ENCODE assay signal across 8 cellular contexts in the genomic region with DNA sequence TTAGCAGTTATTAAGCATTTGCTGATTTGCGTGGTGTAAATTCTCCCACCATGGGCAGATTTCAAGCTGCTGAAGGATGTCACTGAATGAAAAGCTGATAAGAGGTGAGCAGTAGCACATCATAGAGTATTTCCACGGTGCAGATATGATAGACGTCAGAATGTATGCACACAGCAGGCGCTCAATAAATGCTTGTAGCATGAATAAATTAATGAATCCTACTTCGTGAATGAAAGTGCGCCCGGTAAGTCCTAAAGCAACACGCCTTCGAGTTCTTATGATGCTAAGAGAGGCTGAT. TPM values are rescaled to one million over a fixed set of nuclear protein-coding genes. Genes with fewer than 3 reads are reported as not detected.
DNase-seq lines count a peak whose midpoint lies in the region; ATAC-seq and TF ChIP-seq lines count a peak whose summit lies in the region.

No MANE protein-coding gene starts in this region.

- H3K4me1 ChIP-seq in hepatocyte (ENCODE audit: insufficient read depth) (peaks cover 22% of the 10 kb centered on the region), HAP-1 (peaks cover 10% of the 10 kb centered on the region)

- H3K9me3 ChIP-seq in hepatocyte (ENCODE audit: low read depth), result no peaks in the 10 kb centered on the region
- no peaks in the 10 kb centered on the region for H3K9me3 ChIP-seq in HAP-1

- H3K4me3 Mint-ChIP-seq in HFFc6, result peak overlapping the region; percentile 45; the same call in 1 of the 2 replicates
- peak overlapping the region; percentile 53 for H3K4me3 Mint-ChIP-seq in stimulated activated memory B cell treated with anti-CD40 and anti-IgM and Interleukin-4, amounts not matched to agents 10 μg/mL and 1 μg/mL and 100 μg/mL, for 72 hours

- ATAC-seq in stimulated activated memory B cell treated with anti-CD40 and anti-IgM and Interleukin-4, amounts not matched to agents 10 μg/mL and 1 μg/mL and 100 μg/mL, for 72 hours, result no peak
- ATAC-seq in HG03025 (IDR thresholded peaks at IDR 0.05; ENCODE audit: low FRiP score, unreplicated experiment), result no peak

- peaks cover 10% of the 10 kb centered on the region; the same call in 1 of the 2 replicates for H3K36me3 Mint-ChIP-seq in HFFc6 (ENCODE audit: low read depth)
- H3K36me3 Mint-ChIP-seq in stimulated activated memory B cell treated with anti-CD40 and anti-IgM and Interleukin-4, amounts not matched to agents 10 μg/mL and 1 μg/mL and 100 μg/mL, for 72 hours, result peaks cover 16% of the 10 kb centered on the region

- H3K27ac Mint-ChIP-seq in HFFc6, result no peak overlapping the region
- no peak overlapping the region for H3K27ac Mint-ChIP-seq in stimulated activated memory B cell treated with anti-CD40 and anti-IgM and Interleukin-4, amounts not matched to agents 10 μg/mL and 1 μg/mL and 100 μg/mL, for 72 hours

- peaks cover 29% of the 10 kb centered on the region for H3K4me1 Mint-ChIP-seq in HFFc6 (ENCODE audit: low read depth)
- peaks cover 22% of the 10 kb centered on the region for H3K4me1 Mint-ChIP-seq in stimulated activated memory B cell treated with anti-CD40 and anti-IgM and Interleukin-4, amounts not matched to agents 10 μg/mL and 1 μg/mL and 100 μg/mL, for 72 hours

- WGBS in hepatocyte (ENCODE audit: low lambda C conversion rate, missing lambda C conversion rate), result 12% methylated on average over 9 of the region's 9 CpGs

- DNase-seq in HFFc6 (no peak), hepatocyte (ENCODE audit: low spot score) (no peak), HK-2 (ENCODE audit: unreplicated experiment) (no peak), HAP-1 (ENCODE audit: low spot score in 2 of 2) (no peak), H4 (ENCODE audit: low spot score) (no peak)

- H3K36me3 ChIP-seq in hepatocyte (replicated peaks; ENCODE audit: insufficient read depth, low read depth), result no peaks in the 10 kb centered on the region
- peaks cover 10% of the 10 kb centered on the region for H3K36me3 ChIP-seq in HAP-1 (replicated peaks)

- peak overlapping the region; percentile 79 for H3K4me2 ChIP-seq in hepatocyte

- TF ChIP-seq CTCF in HFFc6 (IDR thresholded peaks at IDR 0.05), result no peak
- TF ChIP-seq CTCF in WI38 (IDR thresholded peaks at IDR 0.05; ENCODE audit: low read depth, low read length), result no peak
- peak; percentile 30 for TF ChIP-seq CTCF in hepatocyte (IDR thresholded peaks at IDR 0.05; ENCODE audit: poor library complexity)

- H3K79me2 ChIP-seq in hepatocyte, result peaks cover 38% of the 10 kb centered on the region

- no peaks in the 10 kb centered on the region for H3K9me3 Mint-ChIP-seq in HFFc6
- no peaks in the 10 kb centered on the region for H3K9me3 Mint-ChIP-seq in stimulated activated memory B cell treated with anti-CD40 and anti-IgM and Interleukin-4, amounts not matched to agents 10 μg/mL and 1 μg/mL and 100 μg/mL, for 72 hours

- in situ Hi-C loops in HAP-1 (cut with MboI; ENCODE audit: low sequenced_read_pairs), result no loop called here

- no peaks in the 10 kb centered on the region; the same call in 1 of the 2 replicates for H3K27me3 Mint-ChIP-seq in HFFc6 (ENCODE audit: insufficient read depth)
- H3K27me3 Mint-ChIP-seq in stimulated activated memory B cell treated with anti-CD40 and anti-IgM and Interleukin-4, amounts not matched to agents 10 μg/mL and 1 μg/mL and 100 μg/mL, for 72 hours, result no peaks in the 10 kb centered on the region

- no peaks in the 10 kb centered on the region for H4K20me1 ChIP-seq in hepatocyte (ENCODE audit: insufficient read depth, poor library complexity, severe bottlenecking)

- H2AFZ ChIP-seq in hepatocyte, result peak overlapping the region; percentile 49

- H3K27ac ChIP-seq in hepatocyte, result peak overlapping the region; percentile 33

- H3K9me2 ChIP-seq in hepatocyte (replicated peaks; ENCODE audit: insufficient read depth), result no peaks in the 10 kb centered on the region

- no peaks in the 10 kb centered on the region for H3K27me3 ChIP-seq in hepatocyte
- H3K27me3 ChIP-seq in HAP-1 (ENCODE audit: low read depth), result no peaks in the 10 kb centered on the region

- H3K4me3 ChIP-seq in WI38 (ENCODE audit: low read depth, low read length) (0 out of 2 replicates have a peak overlapping the region, but pooled peaks have one; percentile 20), hepatocyte (no peak overlapping the region), HAP-1 (no peak overlapping the region)

RNA-seq across cellular contexts. Expression of gene UBIAD1, which starts 0.5 kb away (rescaled TPM):
- 10 to 100 TPM; 12.8 to 18.3 (median 13.8) TPM for total RNA-seq in HFFc6 (2021; fragmentation: NEBNext Ultra II Directional; extraction: Animal tissue kit (Norgen Biotek cat#: 25700))
- 9.1 and 9.8 TPM in 2 replicates for total RNA-seq in hepatocyte
- 15.5 and 18.3 TPM in 2 replicates for polyA plus RNA-seq in hepatocyte
- 9.9 and 12.8 TPM in 2 replicates for total RNA-seq in H4 (2014; rRNA removed; shearing (Covaris generic))

RNA-seq across cellular contexts. Expression of gene MTOR, which starts 10.1 kb away (rescaled TPM):
- total RNA-seq in HFFc6 (2021; fragmentation: NEBNext Ultra II Directional; extraction: Animal tissue kit (Norgen Biotek cat#: 25700)), result 10 to 100 TPM; 36.6 to 41.2 (median 38.2) TPM
- total RNA-seq in hepatocyte, result 35.8 and 37.7 TPM in 2 replicates
- 11.9 and 17.2 TPM in 2 replicates for polyA plus RNA-seq in hepatocyte
- 28.2 and 34.6 TPM in 2 replicates for total RNA-seq in H4 (2014; rRNA removed; shearing (Covaris generic))
